In genomic region chr3:17444865-17445264, GRCh38 we compare ENCODE assay signal across 2 cellular contexts.
TF ChIP-seq lines count a peak whose summit lies in the region.

No MANE protein-coding gene starts in this region.

TF ChIP-seq in K562, 482 proteins besides CTCF, POLR2A, EP300 and RAD21 (continued from another document and continues in another):
- TF ChIP-seq PBX2 (CRISPR knock-in tag; IDR thresholded peaks at IDR 0.05; ENCODE audit: low read depth) (no peak), PBX2 (tag; conservative IDR thresholded peaks at IDR 0.05; ENCODE audit: low read depth) (peak; percentile 83), ZNF311 (CRISPR knock-in tag; IDR thresholded peaks at IDR 0.05) (0 out of 2 replicates have a peak, but pooled peaks have one; percentile 6), NFXL1 (CRISPR knock-in tag; IDR thresholded peaks at IDR 0.05) (no peak), NR2C1 (IDR thresholded peaks at IDR 0.05) (peak; percentile 56; the same call in 1 of the 2 replicates), NR2C1 (tag; IDR thresholded peaks at IDR 0.05) (peak; percentile 80), HDAC2 (IDR thresholded peaks at IDR 0.05) (0 out of 2 replicates have a peak, but pooled peaks have one; percentile 24), ARID3A (IDR thresholded peaks at IDR 0.05; ENCODE audit: borderline replicate concordance, low read depth, low read length) (0 out of 2 replicates have a peak, but pooled peaks have one; percentile 14), IRF9 (tag; IDR thresholded peaks at IDR 0.05) (0 out of 2 replicates have a peak, but pooled peaks have one; percentile 6), MEIS2 (IDR thresholded peaks at IDR 0.05; ENCODE audit: partially characterized antibody) (peak; percentile 91), USF2 (CRISPR knock-in tag; IDR thresholded peaks at IDR 0.05) (no peak), PKNOX1 (IDR thresholded peaks at IDR 0.05) (peak; percentile 40; the same call in 1 of the 2 replicates), JUN (IDR thresholded peaks at IDR 0.05; ENCODE audit: borderline replicate concordance, low read depth, low read length) (no peak), JUN (CRISPR knock-in tag; IDR thresholded peaks at IDR 0.05; ENCODE audit: borderline replicate concordance) (no peak), SMARCA4 (IDR thresholded peaks at IDR 0.05) (peak; percentile 77), CEBPB (tag; IDR thresholded peaks at IDR 0.05) (peak; percentile 97), ZHX1 (conservative IDR thresholded peaks at IDR 0.05; ENCODE audit: low read length) (no peak)

TF ChIP-seq in WTC11, 78 proteins besides CTCF, POLR2A, EP300 and RAD21 (continued from another document):
- TF ChIP-seq FOXP4 (CRISPR knock-in tag; IDR thresholded peaks at IDR 0.05) (no peak), RELA (CRISPR knock-in tag; IDR thresholded peaks at IDR 0.05; ENCODE audit: borderline replicate concordance) (no peak), FOXP1 (CRISPR knock-in tag; IDR thresholded peaks at IDR 0.05; ENCODE audit: borderline replicate concordance) (no peak), NFE2L1 (CRISPR knock-in tag; IDR thresholded peaks at IDR 0.05) (no peak), NR2C2 (CRISPR knock-in tag; IDR thresholded peaks at IDR 0.05) (no peak), STAT6 (CRISPR knock-in tag; conservative IDR thresholded peaks at IDR 0.05; ENCODE audit: low read depth) (no peak), ESRRA (CRISPR knock-in tag; IDR thresholded peaks at IDR 0.05; ENCODE audit: borderline replicate concordance) (no peak), E2F4 (CRISPR knock-in tag; IDR thresholded peaks at IDR 0.05; ENCODE audit: borderline replicate concordance, low read depth) (no peak), TP53 (CRISPR knock-in tag; IDR thresholded peaks at IDR 0.05) (no peak), ZNF138 (CRISPR knock-in tag; conservative IDR thresholded peaks at IDR 0.05) (no peak)
